ENCODE assay signal across 30 cellular contexts in the genomic region with DNA sequence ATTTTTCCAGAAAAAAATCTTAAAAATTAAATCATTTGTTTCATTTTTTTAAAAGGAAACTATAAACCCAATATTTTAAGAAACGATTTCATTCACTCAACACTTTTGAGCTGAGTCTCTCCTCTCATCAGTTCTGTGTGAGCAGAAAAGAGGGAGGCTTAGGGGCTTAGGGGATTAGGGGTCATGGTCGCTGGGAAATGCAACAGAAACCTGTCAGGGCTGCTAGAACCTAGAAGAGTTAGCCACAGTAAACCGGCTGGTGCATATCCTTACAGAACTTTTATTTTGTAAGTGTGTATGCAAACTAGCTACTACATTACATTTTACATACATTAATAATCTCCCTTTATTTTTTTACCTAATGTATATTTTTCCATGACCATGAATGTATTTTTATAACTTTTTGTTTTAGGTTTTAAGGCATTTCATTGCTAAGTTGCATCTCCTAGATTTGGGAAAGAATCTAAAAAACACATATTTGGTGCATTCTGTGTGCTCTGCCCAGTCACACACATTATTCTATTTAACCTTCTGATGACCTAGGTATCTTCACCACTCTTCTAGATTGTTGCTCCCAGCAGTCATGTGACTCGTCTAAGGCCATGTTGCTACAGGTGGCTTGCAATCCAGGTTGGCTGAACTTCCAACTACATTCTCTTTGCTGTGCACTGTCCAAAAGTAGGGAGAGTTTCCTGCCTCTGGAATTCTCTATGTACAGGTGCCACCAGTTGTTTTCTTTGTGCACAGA. TPM values are rescaled to one million over a fixed set of nuclear protein-coding genes. Genes with fewer than 3 reads are reported as not detected.
"Had no signal": no experiment of that assay in that cellular context is flagged by ENCODE, and none has a peak within 500 bp of the region (broad histone marks: within the 10 kb centered on the region; RNA-seq: fewer than 3 reads in every experiment).

No MANE protein-coding gene starts in this region.

- DNase-seq: activated CD4-positive, alpha-beta memory T cell treated with anti-CD3 and anti-CD28 coated beads, Interleukin-2, amount 10 ng/mL, durations not matched to agents 7 days and 5 days; activated CD4-positive, alpha-beta T cell treated with anti-CD3 and anti-CD28 coated beads for 36 hours; activated CD4-positive, alpha-beta T cell treated with anti-CD3 and anti-CD28 coated beads, Interleukin-2, amount 10 ng/mL, durations not matched to agents 24 days and 14 days; activated CD4-positive, CD25-positive, alpha-beta regulatory T cell; activated CD4-positive, CD25-positive, alpha-beta regulatory T cell treated with anti-CD3 and anti-CD28 coated beads, Interleukin-2, amount 50 U/mL, for 72 hours; activated CD8-positive, alpha-beta memory T cell treated with anti-CD3 and anti-CD28 coated beads, Interleukin-2, amount 50 U/mL, for 48 hours; activated gamma-delta T cell; activated naive CD4-positive, alpha-beta T cell; activated naive CD4-positive, alpha-beta T cell treated with anti-CD3 and anti-CD28 coated beads, Interleukin-2, amount 10 ng/mL, durations not matched to agents 7 days and 5 days; activated naive CD8-positive, alpha-beta T cell treated with anti-CD3 and anti-CD28 coated beads, Interleukin-2, amount 10 ng/mL, durations not matched to agents 7 days and 5 days; activated T-cell treated with anti-CD3 and anti-CD28 coated beads for 4 hours; activated T-cell treated with anti-CD3 and anti-CD28 coated beads, Interleukin-2, amount 50 U/mL, for 24 hours; activated T-cell treated with anti-CD3 and anti-CD28 coated beads, Interleukin-2, amount 50 U/mL, for 72 hours; brain microvascular endothelial cell; dorsolateral prefrontal cortex; effector memory CD4-positive, alpha-beta T cell; erythroblast; esophagus squamous epithelium; foreskin melanocyte; heart right ventricle; T-helper 17 cell; T1000 had no signal

- H3K27ac ChIP-seq: brain microvascular endothelial cell, coronary artery, dorsolateral prefrontal cortex, esophagus squamous epithelium, gastroesophageal sphincter, heart right ventricle, hepatocyte had no signal

- H3K27me3 ChIP-seq: brain microvascular endothelial cell had no signal

- H3K4me2 ChIP-seq: hepatocyte had no signal

- H3K36me3 ChIP-seq: brain microvascular endothelial cell, esophagus squamous epithelium, gastroesophageal sphincter, heart right ventricle had no signal

- H3K9me3 ChIP-seq: esophagus squamous epithelium, gastroesophageal sphincter, heart right ventricle had no signal

- H3K79me2 ChIP-seq: hepatocyte had no signal

- H3K4me3 ChIP-seq: coronary artery, dorsolateral prefrontal cortex, esophagus squamous epithelium, gastroesophageal sphincter, heart right ventricle, hepatocyte had no signal

- H2AFZ ChIP-seq: hepatocyte had no signal

RNA-seq across cellular contexts. Expression of gene TBC1D3B, which starts 24.4 kb away (rescaled TPM):
- total RNA-seq: hepatocyte had no signal

RNA-seq across cellular contexts. Expression of gene CCL3L1, which starts 44.5 kb away (rescaled TPM):
- total RNA-seq: bronchial epithelial cell, cardiac septum, fibroblast of lung, fibroblast of villous mesenchyme, gastroesophageal sphincter, glomerular endothelial cell had no signal

RNA-seq across cellular contexts. Expression of gene CCL4, which starts 48.4 kb away (rescaled TPM):
- total RNA-seq: bronchial epithelial cell, fibroblast of lung, fibroblast of villous mesenchyme, glomerular endothelial cell had no signal

RNA-seq across cellular contexts. Expression of gene CCL4L2, which starts 58.8 kb away (rescaled TPM):
- total RNA-seq: bronchial epithelial cell, cardiac septum, fibroblast of lung, fibroblast of villous mesenchyme, glomerular endothelial cell had no signal
